ENCODE assay signal across 8 cellular contexts in the genomic region with DNA sequence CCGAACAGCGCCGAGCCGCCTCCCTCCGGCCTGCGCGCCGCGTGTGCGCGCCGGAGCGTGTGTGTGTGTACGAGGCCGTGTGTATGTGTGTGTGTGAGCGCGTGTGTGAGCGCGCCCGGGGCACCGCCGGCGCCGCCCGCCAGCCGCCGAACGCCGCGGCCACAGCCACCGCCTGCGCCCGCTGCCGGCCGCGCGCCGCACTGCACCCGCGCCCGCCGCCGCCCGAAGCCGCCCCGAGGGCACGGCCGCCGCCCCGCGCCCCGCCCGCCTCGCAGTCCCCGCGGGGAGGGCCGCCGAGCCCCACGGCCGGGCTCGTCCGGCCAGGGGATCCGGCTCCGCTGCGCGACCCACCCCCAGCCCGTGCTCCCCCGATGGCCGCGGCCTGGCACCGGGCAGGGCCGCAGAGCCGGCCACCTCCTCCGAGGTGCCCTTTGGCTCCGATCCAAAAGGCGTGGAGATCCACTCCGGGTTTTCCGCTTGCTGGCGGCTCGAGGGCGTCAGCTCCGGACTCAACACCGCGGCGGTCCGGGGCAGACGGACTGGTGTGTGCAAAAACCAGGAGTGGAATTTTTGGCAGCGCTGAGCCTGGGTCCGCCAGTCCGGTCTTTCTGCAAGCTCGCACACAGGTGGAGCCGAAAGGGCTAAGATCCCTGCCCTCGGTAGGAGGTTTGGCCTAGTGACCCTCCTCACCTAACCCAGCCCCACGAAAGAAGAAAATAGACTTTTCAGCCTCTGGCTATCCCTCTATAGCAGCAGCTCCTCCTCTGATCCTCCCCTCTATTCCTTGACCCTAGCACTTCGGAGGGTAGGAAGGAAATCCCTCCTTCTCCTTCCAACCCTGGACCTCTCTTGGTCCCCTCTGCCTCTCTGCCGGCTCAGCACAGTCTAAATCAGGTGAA. TPM values are rescaled to one million over a fixed set of nuclear protein-coding genes. Genes with fewer than 3 reads are reported as not detected.
DNase-seq lines count a peak whose midpoint lies in the region; ATAC-seq and TF ChIP-seq lines count a peak whose summit lies in the region.

TSS of gene SYT7 (minus strand) at position 47 of the 899 bp plus-strand sequence. CDS start 256 bp downstream, outside the sequence.

- peak within 1 kb of the TSS; percentile 82 for H3K18ac ChIP-seq in trophoblast cell (ENCODE audit: low read length)

- peak within 1 kb of the TSS; percentile 78 for H3K14ac ChIP-seq in trophoblast cell (ENCODE audit: low read length)

- H3K9me3 ChIP-seq in adrenal gland (replicated peaks in 1 of 3): no peaks in the 10 kb centered on the region
- H3K9me3 ChIP-seq in trophoblast cell (ENCODE audit: insufficient read depth, low read depth, low read length): no peaks in the 10 kb centered on the region
- H3K9me3 ChIP-seq in transverse colon: no peaks in the 10 kb centered on the region

- H3K79me2 ChIP-seq in trophoblast cell (ENCODE audit: control insufficient read depth, insufficient read depth, low read length, poor library complexity): peaks cover 11% of the 10 kb centered on the region

- DNase-seq in NCI-H1436 (lab: John Stamatoyannopoulos, UW) (peak; percentile 91), SW480 (ENCODE audit: low spot score) (peak; percentile 93), adrenal gland (peak; percentile 96 to 99 (median 97)), cardiac septum (ENCODE audit: low spot score) (peak; percentile 96), trophoblast cell (peak; percentile 97 to 100), transverse colon (peak; percentile 97)

- peaks cover 5 to 9% of the 10 kb centered on the region in 2 donors for H3K4me1 ChIP-seq in adrenal gland (replicated peaks in 1 of 2)
- H3K4me1 ChIP-seq in trophoblast cell (ENCODE audit: control insufficient read depth in 1 of 2, insufficient read depth in 2 of 2, low read length in 2 of 2): peaks cover 41 to 54% of the 10 kb centered on the region in 2 experiments
- peaks cover 3 to 18% (median 12%) of the 10 kb centered on the region in 4 donors for H3K4me1 ChIP-seq in transverse colon

- peak within 1 kb of the TSS; percentile 98 for H2BK120ac ChIP-seq in trophoblast cell (ENCODE audit: insufficient read depth, low read length, poor library complexity)

- peaks cover 5% of the 10 kb centered on the region for H3K27me3 ChIP-seq in adrenal gland
- H3K27me3 ChIP-seq in trophoblast cell (ENCODE audit: insufficient read depth, low read length): no peaks in the 10 kb centered on the region
- peaks cover 31% of the 10 kb centered on the region for H3K27me3 ChIP-seq in transverse colon

- TF ChIP-seq CTCF in GM12874 (IDR thresholded peaks at IDR 0.05; ENCODE audit: insufficient read depth, low read depth, low read length) (peak; percentile 31; the same call in 1 of the 2 replicates), adrenal gland (IDR thresholded peaks at IDR 0.05) (peak in 1 of 6 experiments; percentile 75), transverse colon (IDR thresholded peaks at IDR 0.05) (peak in 2 of 5 experiments; percentile 21 to 41)

- WGBS in adrenal gland, 4 donors: 1 to 3% (median 1%) methylated on average over 12 to 94 of the region's 96 CpGs
- no CpG with 5 or more reads among the region's 96 CpGs for WGBS in trophoblast cell (ENCODE audit: extremely low coverage, insufficient coverage, insufficient read length)
- WGBS in transverse colon (ENCODE audit: low coverage in 1 of 2), 2 donors: 1 to 8% methylated on average over 2 to 24 of the region's 96 CpGs

- no peak within 1 kb of the TSS for H3K23ac ChIP-seq in trophoblast cell (ENCODE audit: low read length)

- ATAC-seq in HG02852 (IDR thresholded peaks at IDR 0.05; ENCODE audit: unreplicated experiment): peak; percentile 85

- peak within 1 kb of the TSS; percentile 93 for H2BK12ac ChIP-seq in trophoblast cell (ENCODE audit: low read length)

- peak within 1 kb of the TSS; percentile 95 for H2AK5ac ChIP-seq in trophoblast cell (ENCODE audit: low read length)

- peak within 1 kb of the TSS; percentile 79 for H3K9ac ChIP-seq in trophoblast cell (ENCODE audit: low read length)

- H4K12ac ChIP-seq in trophoblast cell (ENCODE audit: low read depth, low read length): peak within 1 kb of the TSS; percentile 50

- TF ChIP-seq EP300 in transverse colon (IDR thresholded peaks at IDR 0.05; ENCODE audit: low read depth): no peak

- in situ Hi-C loops in transverse colon (cut with MboI; ENCODE audit: low pct_ligation_motif_present in 1 of 4, low pct_unique_long_range_greater_than_20kb in 1 of 4, low sequenced_read_pairs in 3 of 4): no loop called here

- H3K4me2 ChIP-seq in trophoblast cell (ENCODE audit: low read length): peak within 1 kb of the TSS; percentile 80

- peak within 1 kb of the TSS; percentile 77 for H2AFZ ChIP-seq in trophoblast cell (ENCODE audit: insufficient read depth, low read length, poor library complexity)

- no peaks in the 10 kb centered on the region for H3K36me3 ChIP-seq in adrenal gland (replicated peaks in 1 of 2)
- H3K36me3 ChIP-seq in trophoblast cell (ENCODE audit: control insufficient read depth in 1 of 2, insufficient read depth in 2 of 2, low read length in 2 of 2): peaks cover 0 to 2% of the 10 kb centered on the region in 2 experiments
- H3K36me3 ChIP-seq in transverse colon: no peaks in the 10 kb centered on the region

- peak within 1 kb of the TSS; percentile 93 for H4K91ac ChIP-seq in trophoblast cell (ENCODE audit: low read depth, low read length)

- H3K4me3 ChIP-seq in adrenal gland (peak within 1 kb of the TSS in 1 of 4 donors; percentile 60), trophoblast cell (ENCODE audit: low read depth, low read length) (peak within 1 kb of the TSS; percentile 74), transverse colon (peak within 1 kb of the TSS; percentile 28 to 64 (median 46))

- TF ChIP-seq POLR2A in adrenal gland (IDR thresholded peaks at IDR 0.05): peak in 1 of 2 donors; percentile 99
- no peak for TF ChIP-seq POLR2A in transverse colon (IDR thresholded peaks at IDR 0.05)

- H3K79me1 ChIP-seq in trophoblast cell (ENCODE audit: low read length): peaks cover 28% of the 10 kb centered on the region

- H4K8ac ChIP-seq in trophoblast cell (ENCODE audit: low read depth, low read length): peak within 1 kb of the TSS; percentile 73

- H3K27ac ChIP-seq in adrenal gland (peak within 1 kb of the TSS in 2 of 5 donors; percentile 64 to 79), trophoblast cell (ENCODE audit: low read depth, low read length) (peak within 1 kb of the TSS; percentile 73), transverse colon (peak within 1 kb of the TSS; percentile 61 to 87 (median 80))

- H2BK5ac ChIP-seq in trophoblast cell (ENCODE audit: low read depth, low read length, poor library complexity): peak within 1 kb of the TSS; percentile 92

- H3K4ac ChIP-seq in trophoblast cell (ENCODE audit: low read depth, low read length): peak within 1 kb of the TSS; percentile 91

- intact Hi-C loops in adrenal gland (cut with DNase I): no loop called here
- intact Hi-C loops in cardiac septum (cut with DNase I): loop anchor here (2.0 kb wide), 1 partner anchor 46 kb away; no protein-coding TSS in a partner anchor
- intact Hi-C loops in transverse colon (cut with DNase I; ENCODE audit: low total_unique reads): no loop called here

RNA-seq across cellular contexts. Expression of gene SYT7, which starts in this region (rescaled TPM):
- total RNA-seq in adrenal gland: 1 to 10 TPM in 4 of 8 donors, under 1 TPM in 3, not detected in 1; 0.09 to 6.0 (median 1.1) TPM
- 1 to 10 TPM; 1.4 to 6.8 (median 6.5) TPM for polyA plus RNA-seq in adrenal gland
- total RNA-seq in cardiac septum: 9.3 TPM
- 42.4 and 42.7 TPM in 2 replicates for polyA plus RNA-seq in trophoblast cell (2013)
- 10 to 100 TPM in 3 of 4 donors, 1 to 10 TPM in 1; 6.8 to 26.2 (median 12.8) TPM for total RNA-seq in transverse colon
